Comparison of ENCODE assay signal across 28 cellular contexts in the genomic region with DNA sequence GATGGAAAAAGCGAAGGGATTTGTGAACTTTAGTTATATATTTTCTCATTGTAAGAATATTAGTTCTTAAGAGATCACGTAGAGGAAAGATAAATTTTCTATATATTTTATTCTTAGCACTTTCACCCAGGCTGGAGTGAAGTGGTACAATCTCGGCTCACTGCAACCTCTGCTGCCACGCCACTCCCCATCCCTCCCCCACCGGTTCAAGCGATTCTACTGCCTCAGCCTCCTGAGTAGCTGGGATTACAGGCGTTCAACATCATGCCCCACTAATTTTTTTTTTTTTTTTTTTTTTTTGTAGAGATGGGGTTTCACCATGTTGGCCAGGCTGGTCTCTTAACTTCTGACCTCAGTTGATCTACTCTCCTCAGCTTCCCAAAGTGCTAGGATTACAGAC.
"Had no signal": no experiment of that assay in that cellular context is flagged by ENCODE, and none has a peak within 500 bp of the region (broad histone marks: within the 10 kb centered on the region; RNA-seq: fewer than 3 reads in every experiment).

No MANE protein-coding gene starts in this region.

- H3K4me1 ChIP-seq: right atrium auricular region, tibial nerve, vagina had no signal

- H3K27ac Mint-ChIP-seq: natural killer cell treated with Interleukin-12 subunit alpha and Interleukin-12 subunit beta and Interleukin-15 and Interleukin-18, amount 100 ng/mL, for 72 hours; stimulated activated memory B cell treated with anti-CD40 and anti-IgM and Interleukin-4, amounts not matched to agents 10 μg/mL and 1 μg/mL and 100 μg/mL, for 72 hours; stimulated activated naive CD8-positive, alpha-beta T cell treated with anti-CD3 and anti-CD28 coated beads, Interleukin-15, amount 100 ng/mL, for 72 hours had no signal

- H3K4me1 Mint-ChIP-seq: naive B cell; stimulated activated memory B cell treated with anti-CD40 and anti-IgM and Interleukin-4, amounts not matched to agents 10 μg/mL and 1 μg/mL and 100 μg/mL, for 72 hours had no signal

- H3K9me3 ChIP-seq: neutrophil, pancreas, right atrium auricular region, right lobe of liver, sigmoid colon, thoracic aorta, thyroid gland, tibial nerve, upper lobe of left lung, vagina had no signal

- H3K27ac ChIP-seq: neutrophil, right atrium auricular region, sigmoid colon, thoracic aorta, thyroid gland, tibial nerve, upper lobe of left lung, vagina had no signal

- H3K4me3 Mint-ChIP-seq: naive B cell; naive thymus-derived CD8-positive, alpha-beta T cell; natural killer cell treated with Interleukin-12 subunit alpha and Interleukin-12 subunit beta and Interleukin-15 and Interleukin-18, amount 100 ng/mL, for 72 hours; stimulated activated memory B cell treated with anti-CD40 and anti-IgM and Interleukin-4, amounts not matched to agents 10 μg/mL and 1 μg/mL and 100 μg/mL, for 72 hours; stimulated activated naive CD8-positive, alpha-beta T cell treated with anti-CD3 and anti-CD28 coated beads, Interleukin-15, amount 100 ng/mL, for 72 hours had no signal

- H3K4me3 ChIP-seq: pancreas, right atrium auricular region, right lobe of liver, sigmoid colon, thoracic aorta, thyroid gland, tibial nerve, upper lobe of left lung, vagina had no signal

- H3K27me3 ChIP-seq: neutrophil, pancreas, right atrium auricular region, right lobe of liver, sigmoid colon, thyroid gland, tibial nerve, upper lobe of left lung, vagina had no signal

- DNase-seq: naive B cell; naive thymus-derived CD8-positive, alpha-beta T cell; nucleus accumbens; pancreas; posterior cingulate gyrus; retina; right lobe of liver; sigmoid colon; small intestine; stimulated activated CD4-positive, alpha-beta T cell treated with anti-CD3 and anti-CD28 coated beads, Interleukin-15, amount 100 ng/mL, for 24 hours; stimulated activated CD4-positive, alpha-beta T cell treated with anti-CD3 and anti-CD28 coated beads, Interleukin-4, amount 100 ng/mL, for 1 hour; stimulated activated CD4-positive, alpha-beta T cell treated with anti-CD3 and anti-CD28 coated beads, Interleukin-4, amount 100 ng/mL, for 4 hours; stimulated activated CD8-positive, alpha-beta memory T cell treated with anti-CD3 and anti-CD28 coated beads, Interleukin-4, amount 100 ng/mL, for 48 hours; stimulated activated naive CD4-positive, alpha-beta T cell; stimulated activated naive CD8-positive, alpha-beta T cell treated with anti-CD3 and anti-CD28 coated beads, Interleukin-15, amount 100 ng/mL, for 72 hours; stimulated activated naive CD8-positive, alpha-beta T cell treated with anti-CD3 and anti-CD28 coated beads, Interleukin-15, Interleukin-2, amounts not matched to agents 100 U/mL and 50 U/mL, for 24 hours; substantia nigra; thyroid gland; trophoblast cell; upper lobe of left lung had no signal

- H3K27me3 Mint-ChIP-seq: naive B cell; naive thymus-derived CD8-positive, alpha-beta T cell; natural killer cell treated with Interleukin-12 subunit alpha and Interleukin-12 subunit beta and Interleukin-15 and Interleukin-18, amount 100 ng/mL, for 72 hours; progenitor cell of endocrine pancreas; stimulated activated memory B cell treated with anti-CD40 and anti-IgM and Interleukin-4, amounts not matched to agents 10 μg/mL and 1 μg/mL and 100 μg/mL, for 72 hours; stimulated activated naive CD8-positive, alpha-beta T cell treated with anti-CD3 and anti-CD28 coated beads, Interleukin-15, amount 100 ng/mL, for 72 hours had no signal

- ATAC-seq: naive thymus-derived CD8-positive, alpha-beta T cell; natural killer cell treated with Interleukin-12 subunit alpha and Interleukin-12 subunit beta and Interleukin-15 and Interleukin-18, amount 100 ng/mL, for 72 hours; stimulated activated memory B cell treated with anti-CD40 and anti-IgM and Interleukin-4, amounts not matched to agents 10 μg/mL and 1 μg/mL and 100 μg/mL, for 72 hours; stimulated activated naive CD8-positive, alpha-beta T cell treated with anti-CD3 and anti-CD28 coated beads, Interleukin-15, amount 100 ng/mL, for 72 hours; stimulated activated naive CD8-positive, alpha-beta T cell treated with anti-CD3 and anti-CD28 coated beads, Interleukin-15, Interleukin-2, amounts not matched to agents 100 U/mL and 50 U/mL, for 24 hours had no signal

- H3K9me3 Mint-ChIP-seq: naive B cell; naive thymus-derived CD8-positive, alpha-beta T cell; natural killer cell treated with Interleukin-12 subunit alpha and Interleukin-12 subunit beta and Interleukin-15 and Interleukin-18, amount 100 ng/mL, for 72 hours; stimulated activated memory B cell treated with anti-CD40 and anti-IgM and Interleukin-4, amounts not matched to agents 10 μg/mL and 1 μg/mL and 100 μg/mL, for 72 hours; stimulated activated naive CD8-positive, alpha-beta T cell treated with anti-CD3 and anti-CD28 coated beads, Interleukin-15, amount 100 ng/mL, for 72 hours had no signal
